In genomic region chr10:13916384-13916947, GRCh38 we compare ENCODE assay signal across 17 cellular contexts.
A peak's percentile ranks its signal among the peaks of the same experiment; 100 is the strongest.
DNase-seq lines count a peak whose midpoint lies in the region; ATAC-seq, FAIRE-seq and TF ChIP-seq lines count a peak whose summit lies in the region.
"Had no signal": no experiment of that assay in that cellular context is flagged by ENCODE, and none has a peak within 500 bp of the region (broad histone marks: within the 10 kb centered on the region; RNA-seq: fewer than 3 reads in every experiment).

No MANE protein-coding gene starts in this region.

- no peaks in the 10 kb centered on the region for H3K9me3 Mint-ChIP-seq in central memory CD8-positive, alpha-beta T cell
- no peaks in the 10 kb centered on the region for H3K9me3 Mint-ChIP-seq in nephron progenitor cell

- intact Hi-C loops in HepG2 (cut with micrococcal nuclease; ENCODE audit: unreplicated experiment): no loop called here
- intact Hi-C loops in right lobe of liver (cut with DNase I): no loop called here

- H3K27ac Mint-ChIP-seq in central memory CD8-positive, alpha-beta T cell (ENCODE audit: low read depth): peak overlapping the region; percentile 3
- peak overlapping the region; percentile 26 for H3K27ac Mint-ChIP-seq in nephron progenitor cell

- H3K9me3 ChIP-seq in HepG2 (ENCODE audit: low read length) (no peaks in the 10 kb centered on the region), right lobe of liver (no peaks in the 10 kb centered on the region)
- H3K9me3 ChIP-seq: BLaER1 treated with 17β-estradiol and CSF1 and Interleukin-3, amounts not matched to agents 10 nM and 100 nM had no signal

- H3K27me3 ChIP-seq in HepG2 (ENCODE audit: control insufficient read depth in 1 of 2, insufficient read depth in 2 of 2, low read length in 2 of 2) (no peaks in the 10 kb centered on the region), right lobe of liver (no peaks in the 10 kb centered on the region)
- H3K27me3 ChIP-seq: BLaER1 treated with 17β-estradiol and CSF1 and Interleukin-3, amounts not matched to agents 10 nM and 100 nM had no signal

- POLR2A ChIA-PET in HepG2 (lab: Yijun Ruan, JAX): no interaction called here

- no peak for TF ChIP-seq RAD21 in HepG2 (CRISPR knock-in tag; IDR thresholded peaks at IDR 0.05)

- TF ChIP-seq EP300 in HepG2 (IDR thresholded peaks at IDR 0.05; ENCODE audit: low read depth in 2 of 2, low read length in 2 of 2) (no peak), HepG2 (CRISPR knock-in tag; IDR thresholded peaks at IDR 0.05; ENCODE audit: borderline replicate concordance) (no peak)

- no peak overlapping the region for H3K4me3 Mint-ChIP-seq in central memory CD8-positive, alpha-beta T cell
- H3K4me3 Mint-ChIP-seq in nephron progenitor cell: no peak overlapping the region

- no TSS peak for BruUV-seq in HepG2 (replicated peaks; lab: Mats Ljungman, UMichigan)

- no peak overlapping the region for H2AFZ ChIP-seq in HepG2 (ENCODE audit: low read length)
- H2AFZ ChIP-seq: GM23248 had no signal

- DNase-seq in HepG2 (ENCODE audit: low spot score) (no peak), right lobe of liver (no peak), nephron progenitor cell (no peak), NCI-H226 (no peak), middle frontal gyrus (ENCODE audit: extremely low spot score, low spot score) (no peak), islet precursor cell (no peak), NCI-H82 treated with DMSO at 0.1 percent for 48 hours (lab: John Stamatoyannopoulos, UW; ENCODE audit: unreplicated experiment) (no peak)
- DNase-seq in central memory CD8-positive, alpha-beta T cell (ENCODE audit: low spot score in 2 of 2): no peak
- DNase-seq: 8988T, DMS 273 treated with DMSO at 0.1 percent for 48 hours, GM23248, NCI-H1436 treated with DMSO at 0.1 percent for 48 hours, NCI-H2107, NCI-H345 had no signal

- TF ChIP-seq POLR2A in HepG2 (IDR thresholded peaks at IDR 0.05; ENCODE audit: insufficient read depth in 1 of 2, low read depth in 2 of 2, low read length in 2 of 2) (no peak), right lobe of liver (IDR thresholded peaks at IDR 0.05) (no peak)

- no peaks in the 10 kb centered on the region for H3K4me1 Mint-ChIP-seq in central memory CD8-positive, alpha-beta T cell
- H3K4me1 Mint-ChIP-seq in nephron progenitor cell: peaks cover 69% of the 10 kb centered on the region

- TF ChIP-seq CTCF in HepG2 (CRISPR knock-in tag; IDR thresholded peaks at IDR 0.05) (no peak), right lobe of liver (IDR thresholded peaks at IDR 0.05) (no peak), nephron progenitor cell (IDR thresholded peaks at IDR 0.05) (no peak)

- no peaks in the 10 kb centered on the region for H3K79me2 ChIP-seq in HepG2 (ENCODE audit: insufficient read depth, low read length)

- no peaks in the 10 kb centered on the region for H3K36me3 Mint-ChIP-seq in central memory CD8-positive, alpha-beta T cell (ENCODE audit: insufficient read depth)
- no peaks in the 10 kb centered on the region for H3K36me3 Mint-ChIP-seq in nephron progenitor cell (ENCODE audit: low read depth)

- H3K36me3 ChIP-seq in HepG2 (replicated peaks in 1 of 2; ENCODE audit: control insufficient read depth in 1 of 2, insufficient read depth in 2 of 2, low read length in 2 of 2): no peaks in the 10 kb centered on the region
- no peaks in the 10 kb centered on the region for H3K36me3 ChIP-seq in right lobe of liver
- H3K36me3 ChIP-seq: BLaER1 treated with 17β-estradiol and CSF1 and Interleukin-3, amounts not matched to agents 10 nM and 100 nM had no signal

- H3K27me3 Mint-ChIP-seq in central memory CD8-positive, alpha-beta T cell: no peaks in the 10 kb centered on the region
- H3K27me3 Mint-ChIP-seq in nephron progenitor cell (ENCODE audit: low read depth, poor library complexity): no peaks in the 10 kb centered on the region

- no peak overlapping the region for H3K9ac ChIP-seq in HepG2 (ENCODE audit: insufficient read depth, low read depth, low read length)
- H3K9ac ChIP-seq: BLaER1 treated with 17β-estradiol and CSF1 and Interleukin-3, amounts not matched to agents 10 nM and 100 nM; GM23248 had no signal

- H4K20me1 ChIP-seq in HepG2 (ENCODE audit: insufficient read depth, low read length): no peaks in the 10 kb centered on the region
- H4K20me1 ChIP-seq: BLaER1 treated with 17β-estradiol and CSF1 and Interleukin-3, amounts not matched to agents 10 nM and 100 nM had no signal

- H3K4me1 ChIP-seq in HepG2 (ENCODE audit: insufficient read depth, low read length) (peaks cover 10% of the 10 kb centered on the region), right lobe of liver (no peaks in the 10 kb centered on the region)

- H3K4me2 ChIP-seq in HepG2 (ENCODE audit: low read depth, low read length): no peak overlapping the region

- WGBS in HepG2 (ENCODE audit: low lambda C conversion rate): 57% methylated on average over 4 of the region's 4 CpGs
- WGBS in right lobe of liver (ENCODE audit: insufficient coverage, low coverage, low lambda C conversion rate, missing lambda C conversion rate): 77% methylated on average over 4 of the region's 4 CpGs

- no peak for FAIRE-seq in HepG2 (lab: Jason Lieb, UNC)
- FAIRE-seq: GM19239 had no signal

- H3K27ac ChIP-seq in HepG2 (ENCODE audit: extremely low read length, insufficient read depth, low read length): no peak overlapping the region
- no peak overlapping the region for H3K27ac ChIP-seq in right lobe of liver
- H3K27ac ChIP-seq: BLaER1 treated with 17β-estradiol and CSF1 and Interleukin-3, amounts not matched to agents 10 nM and 100 nM; GM23248 had no signal

- no peak overlapping the region for H3K4me3 ChIP-seq in HepG2 (replicated peaks in 1 of 3; ENCODE audit: insufficient read depth in 1 of 3, low read depth in 2 of 3, low read length in 3 of 3)
- H3K4me3 ChIP-seq in right lobe of liver: no peak overlapping the region
- H3K4me3 ChIP-seq: BLaER1 treated with 17β-estradiol and CSF1 and Interleukin-3, amounts not matched to agents 10 nM and 100 nM; GM23248 had no signal

- CTCF ChIA-PET in HepG2 (lab: Yijun Ruan, JAX; ENCODE audit: low intra/inter-chr PET ratio, low total read pairs): no interaction called here

- ATAC-seq in HepG2 (no peak), right lobe of liver (no peak)
- no peak for ATAC-seq in central memory CD8-positive, alpha-beta T cell (replicated peaks; ENCODE audit: extremely low read depth, poor library complexity, severe bottlenecking)
- ATAC-seq: HCT116 had no signal

- in situ Hi-C loops in HepG2 (cut with HindIII; ENCODE audit: extremely low pct_ligation_motif_present, low pct_unique_long_range_greater_than_20kb): no loop called here

TF ChIP-seq in HepG2, 621 proteins besides CTCF, POLR2A, EP300 and RAD21:
- TF ChIP-seq CREB1 (IDR thresholded peaks at IDR 0.05) (peak; percentile 45; the same call in 1 of the 2 replicates), CREB1 (CRISPR knock-in tag; IDR thresholded peaks at IDR 0.05) (no peak), MAFK (conservative IDR thresholded peaks at IDR 0.05 in 1 of 2, IDR thresholded peaks at IDR 0.05 in 1 of 2; ENCODE audit: low read length in 2 of 2) (peak; percentile 86 to 94), AHR (CRISPR knock-in tag; IDR thresholded peaks at IDR 0.05) (no peak), ZNF629 (CRISPR knock-in tag; conservative IDR thresholded peaks at IDR 0.05) (peak; percentile 76), MAFF (IDR thresholded peaks at IDR 0.05; ENCODE audit: low read depth, low read length) (peak; percentile 86), ZNF772 (CRISPR knock-in tag; IDR thresholded peaks at IDR 0.05) (no peak)
TF ChIP-seq in HepG2: peak in this region for 4.
